8 cellular contexts compared by ENCODE assay signal in the genomic region with DNA sequence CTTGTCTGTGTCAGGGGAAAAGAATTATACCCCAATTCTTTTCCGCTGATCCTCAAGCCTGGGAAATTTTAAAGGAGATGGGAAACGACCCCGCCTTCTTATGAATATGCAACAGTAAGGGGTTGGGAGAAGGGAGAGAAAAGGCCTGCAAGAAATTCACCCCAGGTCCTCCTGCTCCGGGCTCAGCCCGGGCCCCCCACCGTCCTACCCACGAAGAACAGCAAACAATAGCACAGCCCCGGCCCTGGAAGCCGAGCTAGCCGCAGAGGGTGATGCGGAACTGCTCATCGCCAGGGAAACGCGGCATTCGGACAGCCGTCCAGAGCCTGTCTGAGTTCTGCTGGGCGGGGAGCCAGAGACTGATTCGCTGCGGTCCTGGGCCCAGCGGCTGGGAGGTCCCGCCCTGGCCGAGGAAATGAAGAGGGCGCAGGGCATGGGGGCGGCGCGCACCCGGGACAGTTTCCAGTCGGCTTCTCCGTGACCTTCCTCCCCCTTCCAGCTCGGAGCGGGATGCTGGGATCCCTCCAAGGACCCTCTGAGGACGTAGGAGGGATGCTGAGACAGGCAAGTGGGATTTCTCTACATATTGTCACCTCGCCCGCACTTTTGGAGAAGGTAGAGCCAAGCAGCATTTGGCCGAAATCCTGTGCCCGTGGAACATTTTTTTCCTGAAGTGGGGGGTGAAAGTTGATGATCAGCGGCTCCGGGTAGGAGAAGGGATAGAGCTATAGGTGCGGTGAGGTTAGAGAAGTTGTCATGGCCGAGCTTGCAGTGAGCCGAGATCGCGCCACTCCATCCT.
DNase-seq lines count a peak whose midpoint lies in the region; ATAC-seq lines count a peak whose summit lies in the region.

No MANE protein-coding gene starts in this region.

- DNase-seq in Daoy (ENCODE audit: low read depth), result peak; percentile 70
- peak; percentile 64 for DNase-seq in HuH-7 (ENCODE audit: low spot score)
- peak; percentile 25 for DNase-seq in UCSD-AML1 (lab: John Stamatoyannopoulos, UW; ENCODE audit: unreplicated experiment)
- DNase-seq in dermis blood vessel endothelial cell, result peak; percentile 70
- DNase-seq in left colon, result peak; percentile 61 to 75
- peak; percentile 4 for DNase-seq in stimulated activated CD4-positive, alpha-beta T cell treated with anti-CD3 and anti-CD28 coated beads, Interleukin-1b, Interleukin-23, amount 100 ng/mL, for 48 hours
- no peak for DNase-seq in inferior parietal cortex (ENCODE audit: extremely low spot score)

- intact Hi-C loops in left colon (cut with DNase I, micrococcal nuclease), result no loop called here

- ATAC-seq in GM21447 (IDR thresholded peaks at IDR 0.05; ENCODE audit: unreplicated experiment) (peak; percentile 59), left colon (peak; percentile 89)
